In genomic region chr14:88002421-88002820, GRCh38 we compare ENCODE assay signal across 11 cellular contexts. TPM values are rescaled to one million over a fixed set of nuclear protein-coding genes. Genes with fewer than 3 reads are reported as not detected.
DNase-seq lines count a peak whose midpoint lies in the region; ATAC-seq and TF ChIP-seq lines count a peak whose summit lies in the region.
"Had no signal": no experiment of that assay in that cellular context is flagged by ENCODE, and none has a peak within 500 bp of the region (broad histone marks: within the 10 kb centered on the region; RNA-seq: fewer than 3 reads in every experiment).

No MANE protein-coding gene starts in this region.

- DNase-seq in CD8-positive, alpha-beta memory T cell, result peak in 1 of 5 donors; percentile 42
- DNase-seq in mucosa of descending colon (no peak), NCI-H82 treated with DMSO at 0.1 percent for 48 hours (lab: John Stamatoyannopoulos, UW; ENCODE audit: unreplicated experiment) (no peak), adrenal gland (no peak), mammary epithelial cell (no peak)
- DNase-seq: activated CD4-positive, alpha-beta T cell treated with anti-CD3 and anti-CD28 coated beads, Interleukin-2, amount 50 U/mL, for 1 hour; endodermal cell; SHP77 treated with DMSO at 0.1 percent for 48 hours had no signal

- no peak overlapping the region for H3K27ac ChIP-seq in CD8-positive, alpha-beta memory T cell (ENCODE audit: low read depth, low read length)
- H3K27ac ChIP-seq in adrenal gland, result peak overlapping the region in 1 of 5 donors; percentile 50
- H3K27ac ChIP-seq in mammary epithelial cell (ENCODE audit: insufficient read depth, low read depth, low read length), result no peak overlapping the region

- intact Hi-C loops in mucosa of descending colon (cut with DNase I, micrococcal nuclease), result no loop called here
- intact Hi-C loops in adrenal gland (cut with DNase I), result no loop called here
- intact Hi-C loops in mammary epithelial cell (cut with micrococcal nuclease), result no loop called here

- no peaks in the 10 kb centered on the region for H3K79me2 ChIP-seq in mammary epithelial cell (ENCODE audit: insufficient read depth, low read length)

- dilution Hi-C loops in mammary epithelial cell (cut with HindIII; ENCODE audit: low sequenced_read_pairs), result no loop called here

- peaks cover 26% of the 10 kb centered on the region for H3K4me1 ChIP-seq in CD8-positive, alpha-beta memory T cell (ENCODE audit: insufficient read depth, low read length)
- H3K4me1 ChIP-seq in mucosa of descending colon (ENCODE audit: low read depth) (no peaks in the 10 kb centered on the region), adrenal gland (replicated peaks in 1 of 2) (no peaks in the 10 kb centered on the region), mammary epithelial cell (ENCODE audit: insufficient read depth, low read length) (no peaks in the 10 kb centered on the region)

- ATAC-seq in HG02885 (IDR thresholded peaks at IDR 0.05; ENCODE audit: poor library complexity, unreplicated experiment), result peak; percentile 17
- ATAC-seq in mucosa of descending colon, result peak; percentile 40
- ATAC-seq in HG03095 (IDR thresholded peaks at IDR 0.05; ENCODE audit: unreplicated experiment), result no peak

- H3K4me2 ChIP-seq in mammary epithelial cell (ENCODE audit: insufficient read depth, low read depth, low read length), result no peak overlapping the region

- H3K27me3 Mint-ChIP-seq in CD8-positive, alpha-beta memory T cell, result no peaks in the 10 kb centered on the region
- no peaks in the 10 kb centered on the region for H3K27me3 Mint-ChIP-seq in T-helper 1 cell treated with Interleukin-12 subunit alpha and Interleukin-12 subunit beta and Interleukin-4 antibody, amounts not matched to agents 30 μg/mL and 1 μg/mL, for 36 hours (ENCODE audit: low read depth)

- peaks cover 1 to 12% (median 5%) of the 10 kb centered on the region in 3 donors for H3K36me3 Mint-ChIP-seq in CD8-positive, alpha-beta memory T cell
- peaks cover 23% of the 10 kb centered on the region for H3K36me3 Mint-ChIP-seq in T-helper 1 cell treated with Interleukin-12 subunit alpha and Interleukin-12 subunit beta and Interleukin-4 antibody, amounts not matched to agents 30 μg/mL and 1 μg/mL, for 36 hours (ENCODE audit: low read depth)

- in situ Hi-C loops in mammary epithelial cell (cut with MboI; ENCODE audit: low sequenced_read_pairs in 2 of 2), result no loop called here

- peaks cover 27 to 54% (median 51%) of the 10 kb centered on the region in 3 donors for H3K4me1 Mint-ChIP-seq in CD8-positive, alpha-beta memory T cell
- peaks cover 44% of the 10 kb centered on the region for H3K4me1 Mint-ChIP-seq in T-helper 1 cell treated with Interleukin-12 subunit alpha and Interleukin-12 subunit beta and Interleukin-4 antibody, amounts not matched to agents 30 μg/mL and 1 μg/mL, for 36 hours (ENCODE audit: low read depth)

- H3K36me3 ChIP-seq in CD8-positive, alpha-beta memory T cell (ENCODE audit: insufficient read depth, low read length), result no peaks in the 10 kb centered on the region
- H3K36me3 ChIP-seq in mucosa of descending colon (ENCODE audit: low read depth) (no peaks in the 10 kb centered on the region), adrenal gland (replicated peaks in 1 of 2) (no peaks in the 10 kb centered on the region), mammary epithelial cell (ENCODE audit: insufficient read depth, low read length) (no peaks in the 10 kb centered on the region)

- H3K27me3 ChIP-seq in CD8-positive, alpha-beta memory T cell (ENCODE audit: insufficient read depth, low read length, poor library complexity, severe bottlenecking), result no peaks in the 10 kb centered on the region
- H3K27me3 ChIP-seq in adrenal gland (no peaks in the 10 kb centered on the region), mammary epithelial cell (ENCODE audit: insufficient read depth, low read length) (no peaks in the 10 kb centered on the region)

- no peaks in the 10 kb centered on the region for H4K20me1 ChIP-seq in mammary epithelial cell (ENCODE audit: insufficient read depth, low read length)

- H2AFZ ChIP-seq in mammary epithelial cell (ENCODE audit: low read depth, low read length), result no peak overlapping the region

- CTCF ChIA-PET in CD8-positive, alpha-beta memory T cell (lab: Charles Lee), result interaction anchor here (1.3 to 2.6 kb wide), 2 partner anchors 9 to 57 kb away, joined by 3 to 12 read pairs; partner anchors contain the start of gene GALC
- CTCF ChIA-PET in mammary epithelial cell (lab: Charles Lee; ENCODE audit: low non-redundant PET), result no interaction called here

- POLR2A ChIA-PET in CD8-positive, alpha-beta memory T cell (lab: Charles Lee), result no interaction called here

- BruUV-seq in mammary epithelial cell (replicated peaks; lab: Mats Ljungman, UMichigan), result no TSS peak

- TF ChIP-seq CTCF in mucosa of descending colon (IDR thresholded peaks at IDR 0.05) (no peak), adrenal gland (IDR thresholded peaks at IDR 0.05) (no peak), mammary epithelial cell (conservative IDR thresholded peaks at IDR 0.05 in 1 of 2, IDR thresholded peaks at IDR 0.05 in 1 of 2; ENCODE audit: extremely low read depth in 1 of 2, insufficient read depth in 1 of 2, low read depth in 1 of 2, low read length in 2 of 2) (no peak)

- H3K4me3 ChIP-seq in CD8-positive, alpha-beta memory T cell (ENCODE audit: low read length), result no peak overlapping the region
- H3K4me3 ChIP-seq in mucosa of descending colon (no peak overlapping the region), adrenal gland (no peak overlapping the region), mammary epithelial cell (replicated peaks in 1 of 3; ENCODE audit: insufficient read depth in 1 of 3, low read depth in 2 of 3, low read length in 3 of 3) (no peak overlapping the region)

- no peak for TF ChIP-seq POLR2A in adrenal gland (IDR thresholded peaks at IDR 0.05)

- peak overlapping the region in 4 of 7 donors; percentile 1 to 55 (median 20) for H3K4me3 Mint-ChIP-seq in CD8-positive, alpha-beta memory T cell
- H3K4me3 Mint-ChIP-seq in T-helper 1 cell treated with Interleukin-12 subunit alpha and Interleukin-12 subunit beta and Interleukin-4 antibody, amounts not matched to agents 30 μg/mL and 1 μg/mL, for 36 hours, result peak overlapping the region; percentile 33
- H3K4me3 Mint-ChIP-seq: endodermal cell had no signal

- H3K27ac Mint-ChIP-seq in CD8-positive, alpha-beta memory T cell, result peak overlapping the region in 5 of 8 donors; percentile 16 to 77 (median 59)
- peak overlapping the region; percentile 53 for H3K27ac Mint-ChIP-seq in T-helper 1 cell treated with Interleukin-12 subunit alpha and Interleukin-12 subunit beta and Interleukin-4 antibody, amounts not matched to agents 30 μg/mL and 1 μg/mL, for 36 hours
- H3K27ac Mint-ChIP-seq: endodermal cell had no signal

- H3K9me3 ChIP-seq in CD8-positive, alpha-beta memory T cell (ENCODE audit: low read length), result no peaks in the 10 kb centered on the region
- H3K9me3 ChIP-seq in mucosa of descending colon, result no peaks in the 10 kb centered on the region
- H3K9me3 ChIP-seq in adrenal gland (replicated peaks in 1 of 3), result no peaks in the 10 kb centered on the region
- H3K9me3 ChIP-seq in mammary epithelial cell (replicated peaks; ENCODE audit: insufficient read depth, low read length), result no peaks in the 10 kb centered on the region

- WGBS in adrenal gland, 4 donors, result 68 to 87% (median 73%) methylated on average over 2 of the region's 2 CpGs
- 30% methylated on average over 2 of the region's 2 CpGs for WGBS in mammary epithelial cell (ENCODE audit: low coverage, missing lambda C conversion rate)

- H3K9me3 Mint-ChIP-seq in CD8-positive, alpha-beta memory T cell, result no peaks in the 10 kb centered on the region
- H3K9me3 Mint-ChIP-seq in T-helper 1 cell treated with Interleukin-12 subunit alpha and Interleukin-12 subunit beta and Interleukin-4 antibody, amounts not matched to agents 30 μg/mL and 1 μg/mL, for 36 hours, result no peaks in the 10 kb centered on the region
- H3K9me3 Mint-ChIP-seq: endodermal cell had no signal

- H3K9ac ChIP-seq in mammary epithelial cell (ENCODE audit: insufficient read depth, low read length), result no peak overlapping the region

RNA-seq across cellular contexts. Expression of gene GPR65, which starts 2.5 kb away (rescaled TPM):
- 10 to 100 TPM; 15.2 to 16.1 TPM for total RNA-seq in CD8-positive, alpha-beta memory T cell
- 40.4 TPM for polyA plus RNA-seq in CD8-positive, alpha-beta memory T cell
- total RNA-seq in mucosa of descending colon (1 to 10 TPM in 2 of 3 donors, under 1 TPM in 1; 0.41 to 1.6 (median 1.6) TPM), adrenal gland (1 to 10 TPM in 7 of 8 donors, under 1 TPM in 1; 0.18 to 6.1 (median 2.6) TPM), mammary epithelial cell (not detected)
- polyA plus RNA-seq in adrenal gland (1 to 10 TPM; 1.3 to 1.9 (median 1.4) TPM), mammary epithelial cell (not detected)
- polyA minus RNA-seq in mammary epithelial cell, result not detected
- total RNA-seq: endodermal cell had no signal

RNA-seq across cellular contexts. Expression of gene GALC, which starts 9.4 kb away (rescaled TPM):
- 10 to 100 TPM; 12.4 to 13.0 TPM for total RNA-seq in CD8-positive, alpha-beta memory T cell
- 27.7 TPM for polyA plus RNA-seq in CD8-positive, alpha-beta memory T cell
- total RNA-seq in mucosa of descending colon (10 to 100 TPM; 21.2 to 29.8 (median 24.3) TPM), adrenal gland (10 to 100 TPM; 23.4 to 69.6 (median 37.3) TPM), mammary epithelial cell (10 to 100 TPM in 1 of 2 donors, 1 to 10 TPM in 1; 7.1 to 20.2 TPM)
- polyA plus RNA-seq in adrenal gland (10 to 100 TPM in 2 of 3 donors, 1 to 10 TPM in 1; 8.3 to 60.7 (median 11.9) TPM), mammary epithelial cell (4.5 TPM)
- polyA minus RNA-seq in mammary epithelial cell, result 28.0 TPM
